8 cellular contexts compared by ENCODE assay signal in genomic region chr4:48017108-48017527, GRCh38. TPM values are rescaled to one million over a fixed set of nuclear protein-coding genes. Genes with fewer than 3 reads are reported as not detected.
DNase-seq lines count a peak whose midpoint lies in the region; ATAC-seq and TF ChIP-seq lines count a peak whose summit lies in the region.

No MANE protein-coding gene starts in this region.

- no peaks in the 10 kb centered on the region for H3K9me3 ChIP-seq in HUES48 (ENCODE audit: control insufficient read depth, insufficient read depth, low read length)

- no peak for TF ChIP-seq CTCF in endothelial cell (IDR thresholded peaks at IDR 0.05; ENCODE audit: unreplicated experiment)

- no peaks in the 10 kb centered on the region for H3K36me3 ChIP-seq in HUES48 (ENCODE audit: control insufficient read depth, insufficient read depth, low read length)

- DNase-seq in ELF-1 (ENCODE audit: low read depth, low spot score) (peak; percentile 82), endothelial cell (ENCODE audit: low spot score) (peak; percentile 60), myocyte (ENCODE audit: low read depth) (peak; percentile 46), NK-92 (lab: John Stamatoyannopoulos, UW; ENCODE audit: unreplicated experiment) (no peak)
- peak; percentile 9 to 34 for DNase-seq in activated CD4-positive, alpha-beta T cell treated with anti-CD3 and anti-CD28 coated beads, Interleukin-2, amount 50 U/mL, for 24 hours (ENCODE audit: low read depth in 1 of 2, low spot score in 1 of 2)

- H3K4me3 Mint-ChIP-seq in endothelial cell (ENCODE audit: unreplicated experiment) = peak overlapping the region; percentile 89
- H3K4me3 Mint-ChIP-seq in stimulated activated naive CD8-positive, alpha-beta T cell treated with anti-CD3 and anti-CD28 coated beads, Interleukin-15, Interleukin-2, amounts not matched to agents 100 ng/mL and 50 ng/mL, for 24 hours = peak overlapping the region; percentile 84

- peaks cover 3% of the 10 kb centered on the region for H3K27me3 Mint-ChIP-seq in endothelial cell (ENCODE audit: unreplicated experiment)
- H3K27me3 Mint-ChIP-seq in stimulated activated naive CD8-positive, alpha-beta T cell treated with anti-CD3 and anti-CD28 coated beads, Interleukin-15, Interleukin-2, amounts not matched to agents 100 ng/mL and 50 ng/mL, for 24 hours = peaks cover 32% of the 10 kb centered on the region

- H3K36me3 Mint-ChIP-seq in endothelial cell (ENCODE audit: low read depth, unreplicated experiment) = peaks cover 3% of the 10 kb centered on the region
- H3K36me3 Mint-ChIP-seq in stimulated activated naive CD8-positive, alpha-beta T cell treated with anti-CD3 and anti-CD28 coated beads, Interleukin-15, Interleukin-2, amounts not matched to agents 100 ng/mL and 50 ng/mL, for 24 hours (ENCODE audit: low read depth) = no peaks in the 10 kb centered on the region

- peaks cover 9% of the 10 kb centered on the region for H3K27me3 ChIP-seq in HUES48 (ENCODE audit: control insufficient read depth, insufficient read depth, low read length)

- H3K27ac Mint-ChIP-seq in endothelial cell (ENCODE audit: unreplicated experiment) = peak overlapping the region; percentile 24
- peak overlapping the region; percentile 58 for H3K27ac Mint-ChIP-seq in stimulated activated naive CD8-positive, alpha-beta T cell treated with anti-CD3 and anti-CD28 coated beads, Interleukin-15, Interleukin-2, amounts not matched to agents 100 ng/mL and 50 ng/mL, for 24 hours

- peak overlapping the region; percentile 60 for H3K27ac ChIP-seq in HUES48 (ENCODE audit: low read depth, low read length)

- peaks cover 4% of the 10 kb centered on the region for H3K4me1 ChIP-seq in HUES48 (ENCODE audit: control insufficient read depth, insufficient read depth, low read length)

- H3K4me1 Mint-ChIP-seq in endothelial cell (ENCODE audit: unreplicated experiment) = peaks cover 3% of the 10 kb centered on the region
- H3K4me1 Mint-ChIP-seq in stimulated activated naive CD8-positive, alpha-beta T cell treated with anti-CD3 and anti-CD28 coated beads, Interleukin-15, Interleukin-2, amounts not matched to agents 100 ng/mL and 50 ng/mL, for 24 hours (ENCODE audit: low read depth) = peaks cover 37% of the 10 kb centered on the region

- no peak for ATAC-seq in GM19452 (IDR thresholded peaks at IDR 0.05; ENCODE audit: unreplicated experiment)

- H3K9ac ChIP-seq in HUES48 (ENCODE audit: low read depth, low read length) = peak overlapping the region; percentile 45

- H3K9me3 Mint-ChIP-seq in endothelial cell (ENCODE audit: unreplicated experiment) = no peaks in the 10 kb centered on the region
- H3K9me3 Mint-ChIP-seq in stimulated activated naive CD8-positive, alpha-beta T cell treated with anti-CD3 and anti-CD28 coated beads, Interleukin-15, Interleukin-2, amounts not matched to agents 100 ng/mL and 50 ng/mL, for 24 hours = no peaks in the 10 kb centered on the region

- H3K4me3 ChIP-seq in HUES48 (ENCODE audit: low read depth, low read length) = peak overlapping the region; percentile 87

RNA-seq across cellular contexts. Expression of gene NIPAL1, which starts 0.5 kb away (rescaled TPM):
- total RNA-seq in endothelial cell (ENCODE audit: unreplicated experiment) (2.0 TPM), myocyte (0.27 and 3.1 TPM in 2 replicates)
- 0.59 TPM for polyA plus RNA-seq in myocyte (2012)

RNA-seq across cellular contexts. Expression of gene CNGA1, which starts 0.6 kb away (rescaled TPM):
- not detected for total RNA-seq in endothelial cell (ENCODE audit: unreplicated experiment)
- 3.5 TPM in 1 of 2 replicates, not detected in the other for total RNA-seq in myocyte
- 0.09 TPM for polyA plus RNA-seq in myocyte (2012)
